In genomic region chr11:17598700-17599459, GRCh38 we compare ENCODE assay signal across 9 cellular contexts. TPM values are rescaled to one million over a fixed set of nuclear protein-coding genes. Genes with fewer than 3 reads are reported as not detected.
DNase-seq lines count a peak whose midpoint lies in the region; ATAC-seq, FAIRE-seq and TF ChIP-seq lines count a peak whose summit lies in the region.
"Had no signal": no experiment of that assay in that cellular context is flagged by ENCODE, and none has a peak within 500 bp of the region (broad histone marks: within the 10 kb centered on the region; RNA-seq: fewer than 3 reads in every experiment).

No MANE protein-coding gene starts in this region.

- no peaks in the 10 kb centered on the region for H3K36me3 Mint-ChIP-seq in activated T-helper 1 cell treated with anti-CD3 and anti-CD28 coated beads, Interleukin-12 subunit alpha, Interleukin-12 subunit beta, Interleukin-2, Interleukin-4 antibody, amounts not matched to agents 30 ng/mL and 10 ng/mL and 1 ng/mL, durations not matched to agents 14 hours and 24 hours and 36 hours (ENCODE audit: low read depth)

- POLR2A ChIA-PET in PC-3 (lab: Charles Lee; ENCODE audit: unreplicated experiment), result no interaction called here

- BruUV-seq in PC-3 (replicated peaks; lab: Mats Ljungman, UMichigan), result no TSS peak

- H3K4me1 Mint-ChIP-seq in activated T-helper 1 cell treated with anti-CD3 and anti-CD28 coated beads, Interleukin-12 subunit alpha, Interleukin-12 subunit beta, Interleukin-2, Interleukin-4 antibody, amounts not matched to agents 30 ng/mL and 10 ng/mL and 1 ng/mL, durations not matched to agents 14 hours and 24 hours and 36 hours (ENCODE audit: low read depth), result peaks cover 16% of the 10 kb centered on the region

- no peaks in the 10 kb centered on the region for H3K9me2 ChIP-seq in PC-3 (replicated peaks; ENCODE audit: low read length)

- no peaks in the 10 kb centered on the region for H3K9me3 ChIP-seq in PC-3 (ENCODE audit: low read length)

- peaks cover 8% of the 10 kb centered on the region; the same call in 1 of the 2 replicates for H3K27me3 ChIP-seq in PC-3 (ENCODE audit: low read length)

- H4K20me1 ChIP-seq in PC-3 (ENCODE audit: low read length), result no peaks in the 10 kb centered on the region

- H3K27ac ChIP-seq in PC-3 (ENCODE audit: low read length), result no peak overlapping the region
- no peak overlapping the region for H3K27ac ChIP-seq in substantia nigra (ENCODE audit: low read depth, low read length, poor library complexity, severe bottlenecking)

- no peak overlapping the region for H2AFZ ChIP-seq in PC-3 (ENCODE audit: low read length)

- H3K27ac Mint-ChIP-seq in activated T-helper 1 cell treated with anti-CD3 and anti-CD28 coated beads, Interleukin-12 subunit alpha, Interleukin-12 subunit beta, Interleukin-2, Interleukin-4 antibody, amounts not matched to agents 30 ng/mL and 10 ng/mL and 1 ng/mL, durations not matched to agents 14 hours and 24 hours and 36 hours, result no peak overlapping the region
- H3K27ac Mint-ChIP-seq: dendritic cell treated with granulocyte-macrophage colony-stimulating factor and Interleukin-4, amounts not matched to agents 40 ng/mL and 50 ng/mL, for 4 days had no signal

- H3K4me3 ChIP-seq in PC-3 (ENCODE audit: low read length), result no peak overlapping the region
- H3K4me3 ChIP-seq in foreskin fibroblast (ENCODE audit: low read depth in 1 of 2, low read length in 2 of 2), result no peak overlapping the region

- no peak overlapping the region for H3K4me2 ChIP-seq in PC-3 (ENCODE audit: low read length)

- CTCF ChIA-PET in PC-3 (lab: Charles Lee), result interaction anchor here (0.6 to 1.5 kb wide), 5 partner anchors 60 to 394 kb away, joined by 3 to 23 read pairs (median 3); no protein-coding TSS in a partner anchor

- no peaks in the 10 kb centered on the region for H3K4me1 ChIP-seq in PC-3 (ENCODE audit: insufficient read depth, low read length)

- no peaks in the 10 kb centered on the region for H3K9me3 Mint-ChIP-seq in activated T-helper 1 cell treated with anti-CD3 and anti-CD28 coated beads, Interleukin-12 subunit alpha, Interleukin-12 subunit beta, Interleukin-2, Interleukin-4 antibody, amounts not matched to agents 30 ng/mL and 10 ng/mL and 1 ng/mL, durations not matched to agents 14 hours and 24 hours and 36 hours
- H3K9me3 Mint-ChIP-seq: dendritic cell treated with granulocyte-macrophage colony-stimulating factor and Interleukin-4, amounts not matched to agents 40 ng/mL and 50 ng/mL, for 4 days had no signal

- no peaks in the 10 kb centered on the region for H3F3A ChIP-seq in PC-3 (ENCODE audit: low read length, unreplicated experiment)

- ATAC-seq in GM21360 (IDR thresholded peaks at IDR 0.05; ENCODE audit: unreplicated experiment) (peak; percentile 84), PC-3 (peak; percentile 89)

- peak; percentile 98 for TF ChIP-seq CTCF in D721Med (IDR thresholded peaks at IDR 0.05; ENCODE audit: insufficient read depth, missing control alignments)
- TF ChIP-seq CTCF in PC-3 (conservative IDR thresholded peaks at IDR 0.05; ENCODE audit: low read depth, low read length), result peak; percentile 90
- TF ChIP-seq CTCF in foreskin fibroblast (IDR thresholded peaks at IDR 0.05; ENCODE audit: low read depth, low read length), result peak; percentile 97

- H3K9ac ChIP-seq in PC-3 (ENCODE audit: low read length), result no peak overlapping the region

- no peak overlapping the region for H3K4me3 Mint-ChIP-seq in activated T-helper 1 cell treated with anti-CD3 and anti-CD28 coated beads, Interleukin-12 subunit alpha, Interleukin-12 subunit beta, Interleukin-2, Interleukin-4 antibody, amounts not matched to agents 30 ng/mL and 10 ng/mL and 1 ng/mL, durations not matched to agents 14 hours and 24 hours and 36 hours
- H3K4me3 Mint-ChIP-seq: dendritic cell treated with granulocyte-macrophage colony-stimulating factor and Interleukin-4, amounts not matched to agents 40 ng/mL and 50 ng/mL, for 4 days had no signal

- peak; percentile 56 for DNase-seq in D721Med (ENCODE audit: insufficient read length, low spot score)
- peak; percentile 19 for DNase-seq in HS-5 (ENCODE audit: low read depth)
- DNase-seq in PC-3, result peak; percentile 78
- peak; percentile 44 for DNase-seq in activated T-helper 1 cell treated with anti-CD3 and anti-CD28 coated beads, Interleukin-12 subunit alpha, Interleukin-12 subunit beta, Interleukin-2, Interleukin-4 antibody, amounts not matched to agents 30 ng/mL and 10 ng/mL and 1 ng/mL, durations not matched to agents 14 hours and 24 hours and 36 hours (ENCODE audit: low spot score)
- DNase-seq in foreskin fibroblast, result peak; percentile 46 to 84
- peak; percentile 20 for DNase-seq in non-pigmented ciliary epithelial cell (ENCODE audit: low read depth)
- DNase-seq in substantia nigra (lab: John Stamatoyannopoulos, UW), result peak in 45 of 49 donors; percentile 4 to 84 (median 48)

- no peaks in the 10 kb centered on the region for H3K79me2 ChIP-seq in PC-3 (ENCODE audit: low read length)

- no peak for FAIRE-seq in D721Med (lab: Jason Lieb, UNC)

- intact Hi-C loops in PC-3 (cut with micrococcal nuclease), result loop anchor here (1.0 to 5.0 kb wide), 3 partner anchors 124 to 378 kb away; no protein-coding TSS in a partner anchor
- intact Hi-C loops in activated T-helper 1 cell treated with anti-CD3 and anti-CD28 coated beads, Interleukin-12 subunit alpha, Interleukin-12 subunit beta, Interleukin-2, Interleukin-4 antibody, amounts not matched to agents 30 ng/mL and 10 ng/mL and 1 ng/mL, durations not matched to agents 14 hours and 24 hours and 36 hours (cut with micrococcal nuclease), result loop anchor here (1.0 kb wide), 2 partner anchors 131 to 380 kb away; no protein-coding TSS in a partner anchor

- H3K36me3 ChIP-seq in PC-3 (ENCODE audit: low read depth, low read length), result no peaks in the 10 kb centered on the region

- H3K27me3 Mint-ChIP-seq in activated T-helper 1 cell treated with anti-CD3 and anti-CD28 coated beads, Interleukin-12 subunit alpha, Interleukin-12 subunit beta, Interleukin-2, Interleukin-4 antibody, amounts not matched to agents 30 ng/mL and 10 ng/mL and 1 ng/mL, durations not matched to agents 14 hours and 24 hours and 36 hours (ENCODE audit: insufficient read depth), result peaks cover 6% of the 10 kb centered on the region

RNA-seq across cellular contexts. Expression of gene OTOG, which starts 51.8 kb away (rescaled TPM):
- not detected in 2 replicates for total RNA-seq in PC-3 (2014; rRNA removed)
- not detected in 2 replicates for total RNA-seq in activated T-helper 1 cell treated with anti-CD3 and anti-CD28 coated beads, Interleukin-12 subunit alpha, Interleukin-12 subunit beta, Interleukin-2, Interleukin-4 antibody, amounts not matched to agents 30 ng/mL and 10 ng/mL and 1 ng/mL, durations not matched to agents 14 hours and 24 hours and 36 hours

RNA-seq across cellular contexts. Expression of gene USH1C, which starts 54.7 kb away (rescaled TPM):
- total RNA-seq in PC-3 (2014; rRNA removed), result not detected in 2 replicates
- not detected in 2 replicates for total RNA-seq in activated T-helper 1 cell treated with anti-CD3 and anti-CD28 coated beads, Interleukin-12 subunit alpha, Interleukin-12 subunit beta, Interleukin-2, Interleukin-4 antibody, amounts not matched to agents 30 ng/mL and 10 ng/mL and 1 ng/mL, durations not matched to agents 14 hours and 24 hours and 36 hours

Comparison
In these comparisons a context has a peak if more than half of its experiments do, and no peak if none do; other contexts are left out.
1. DNase-seq: peak in every context shown above with its lines; median percentile 78 in PC-3; 65 in foreskin fibroblast; 56 in D721Med; 48 in substantia nigra; 44 in activated T-helper 1 cell treated with anti-CD3 and anti-CD28 coated beads, Interleukin-12 subunit alpha, Interleukin-12 subunit beta, Interleukin-2, Interleukin-4 antibody, amounts not matched to agents 30 ng/mL and 10 ng/mL and 1 ng/mL, durations not matched to agents 14 hours and 24 hours and 36 hours; 20 in non-pigmented ciliary epithelial cell; 19 in HS-5.